In genomic region chr2:218357194-218358177, GRCh38 we compare ENCODE assay signal across 14 cellular contexts. TPM values are rescaled to one million over a fixed set of nuclear protein-coding genes. Genes with fewer than 3 reads are reported as not detected.
DNase-seq lines count a peak whose midpoint lies in the region; ATAC-seq, FAIRE-seq and TF ChIP-seq lines count a peak whose summit lies in the region.
"Had no signal": no experiment of that assay in that cellular context is flagged by ENCODE, and none has a peak within 500 bp of the region (broad histone marks: within the 10 kb centered on the region; RNA-seq: fewer than 3 reads in every experiment).

No MANE protein-coding gene starts in this region.

- no peak for TF ChIP-seq RAD21 in H1 (IDR thresholded peaks at IDR 0.05 in 1 of 2, conservative IDR thresholded peaks at IDR 0.05 in 1 of 2; ENCODE audit: low read depth in 2 of 2, low read length in 2 of 2)

- H3K23ac ChIP-seq in H1 (ENCODE audit: insufficient read length) = no peak overlapping the region

- no peaks in the 10 kb centered on the region for H4K20me1 ChIP-seq in BLaER1 treated with 17β-estradiol and CSF1 and Interleukin-3, amounts not matched to agents 10 nM and 100 nM
- no peaks in the 10 kb centered on the region for H4K20me1 ChIP-seq in H1 (replicated peaks in 1 of 2; ENCODE audit: control insufficient read depth in 1 of 2, insufficient read depth in 2 of 2, low read length in 2 of 2)

- peak overlapping the region; percentile 74; the same call in 1 of the 2 replicates for H2AFZ ChIP-seq in H1 (ENCODE audit: low read length)

- H2BK12ac ChIP-seq in H1 (ENCODE audit: low read depth, low read length) = no peak overlapping the region

- H3K56ac ChIP-seq in H1 (replicated peaks; ENCODE audit: insufficient read length, low read depth, low read length) = no peak overlapping the region

- ATAC-seq in omental fat pad (ENCODE audit: low FRiP score) (peak; percentile 29), GM18505 (IDR thresholded peaks at IDR 0.05; ENCODE audit: unreplicated experiment) (no peak)

- no peaks in the 10 kb centered on the region for H3K23me2 ChIP-seq in H1 (ENCODE audit: low read depth, low read length)

- no peak overlapping the region for H4K91ac ChIP-seq in H1 (replicated peaks; ENCODE audit: insufficient read length, low read length)

- peak overlapping the region; percentile 68; the same call in 1 of the 2 replicates for H2BK5ac ChIP-seq in H1 (ENCODE audit: low read depth, low read length)

- H2AK5ac ChIP-seq in H1 (ENCODE audit: low read depth, low read length) = no peak overlapping the region

- H2BK15ac ChIP-seq in H1 (ENCODE audit: low read length) = no peak overlapping the region; the same call in 1 of the 2 replicates

- H3K4me2 ChIP-seq in BLaER1 treated with 17β-estradiol and CSF1 and Interleukin-3, amounts not matched to agents 10 nM and 100 nM = peak overlapping the region in 6 of 11 experiments; percentile 5 to 84 (median 50); a peak in 9 of 22 replicates
- peak overlapping the region; percentile 1 to 36; a peak in 2 of 4 replicates for H3K4me2 ChIP-seq in H1 (ENCODE audit: insufficient read depth in 1 of 2, low read depth in 2 of 2, low read length in 2 of 2)

- no peak overlapping the region for H2BK20ac ChIP-seq in H1 (ENCODE audit: low read length)

- no peaks in the 10 kb centered on the region for H3K36me3 ChIP-seq in BLaER1 treated with 17β-estradiol and CSF1 and Interleukin-3, amounts not matched to agents 10 nM and 100 nM
- H3K36me3 ChIP-seq in HUES64 (ENCODE audit: insufficient read depth, low read length) (no peaks in the 10 kb centered on the region), H1 (ENCODE audit: control insufficient read depth in 2 of 4, insufficient read depth in 4 of 4, low read length in 3 of 4) (no peaks in the 10 kb centered on the region)
- H3K36me3 ChIP-seq: ovary, uterus had no signal

- DNase-seq in H1 (ENCODE audit: low read depth in 1 of 2, low spot score in 2 of 2) = no peak
- no peak for DNase-seq in omental fat pad (ENCODE audit: low spot score)
- no peak for DNase-seq in coronary artery (ENCODE audit: low spot score)
- DNase-seq in NCI-H1092 (lab: John Stamatoyannopoulos, UW) = no peak
- DNase-seq in stimulated activated CD4-positive, alpha-beta T cell treated with anti-CD3 and anti-CD28 coated beads, Interleukin-2, amount 100 ng/mL, for 24 hours = no peak

- H3K4ac ChIP-seq in H1 (replicated peaks; ENCODE audit: insufficient read length, low read depth, low read length) = no peak overlapping the region

- no peak for TF ChIP-seq EP300 in H1 (IDR thresholded peaks at IDR 0.05; ENCODE audit: borderline replicate concordance in 1 of 2, low read depth in 2 of 2, low read length in 2 of 2)

- peak overlapping the region in 9 of 11 experiments; percentile 2 to 59 (median 33); a peak in 11 of 22 replicates for H3K9ac ChIP-seq in BLaER1 treated with 17β-estradiol and CSF1 and Interleukin-3, amounts not matched to agents 10 nM and 100 nM
- no peak overlapping the region for H3K9ac ChIP-seq in HUES64 (ENCODE audit: low read depth, low read length)
- H3K9ac ChIP-seq in H1 (replicated peaks in 1 of 4; ENCODE audit: extremely low read depth in 1 of 4, low read depth in 3 of 4, low read length in 3 of 4) = no peak overlapping the region

- no peak overlapping the region for H3K4me3 ChIP-seq in BLaER1 treated with 17β-estradiol and CSF1 and Interleukin-3, amounts not matched to agents 10 nM and 100 nM
- H3K4me3 ChIP-seq in HUES64 (ENCODE audit: low read length) = 0 out of 2 replicates have a peak overlapping the region, but pooled peaks have one; percentile 1
- H3K4me3 ChIP-seq in H1 (ENCODE audit: extremely low read depth in 1 of 4, insufficient read depth in 2 of 4, low read depth in 3 of 4, low read length in 4 of 4) = peak overlapping the region in 1 of 4 experiments; percentile 32; a peak in 1 of 8 replicates
- no peak overlapping the region for H3K4me3 ChIP-seq in coronary artery
- H3K4me3 ChIP-seq: ovary, uterus had no signal

- 0 out of 2 replicates have a peak overlapping the region, but pooled peaks have one; percentile 46 for H4K8ac ChIP-seq in H1 (ENCODE audit: extremely low read depth, insufficient read depth, low read length)

- POLR2A ChIA-PET in H1 (lab: Charles Lee; ENCODE audit: partially characterized antibody) = interaction anchor here (0.6 to 3.3 kb wide), 9 partner anchors 10 to 363 kb away, joined by 3 to 15 read pairs (median 3); no protein-coding TSS in a partner anchor

- peaks cover 0 to 19% (median 6%) of the 10 kb centered on the region in 11 experiments; a peak in 17 of 22 replicates for H3K9me3 ChIP-seq in BLaER1 treated with 17β-estradiol and CSF1 and Interleukin-3, amounts not matched to agents 10 nM and 100 nM (replicated peaks in 1 of 11)
- H3K9me3 ChIP-seq in HUES64 (ENCODE audit: insufficient read depth, low read depth, low read length) (no peaks in the 10 kb centered on the region), H1 (ENCODE audit: insufficient read depth in 2 of 2, low read depth in 1 of 2, low read length in 1 of 2) (no peaks in the 10 kb centered on the region)
- H3K9me3 ChIP-seq: ovary, uterus had no signal

- no peak for FAIRE-seq in H1 (lab: Jason Lieb, UNC)

- no peak overlapping the region for H3K14ac ChIP-seq in H1 (ENCODE audit: insufficient read length)

- H3K27ac ChIP-seq in BLaER1 treated with 17β-estradiol and CSF1 and Interleukin-3, amounts not matched to agents 10 nM and 100 nM = peak overlapping the region in 9 of 11 experiments; percentile 0 to 68 (median 39); a peak in 11 of 22 replicates
- no peak overlapping the region for H3K27ac ChIP-seq in HUES64 (ENCODE audit: low read depth, low read length)
- H3K27ac ChIP-seq in H1 (ENCODE audit: low read depth, low read length) = no peak overlapping the region
- H3K27ac ChIP-seq in coronary artery = no peak overlapping the region
- H3K27ac ChIP-seq: epithelial cell of prostate, ovary, uterus had no signal

- H3K4me1 ChIP-seq in BLaER1 treated with 17β-estradiol and CSF1 and Interleukin-3, amounts not matched to agents 10 nM and 100 nM = peaks cover 33 to 69% (median 49%) of the 10 kb centered on the region in 10 experiments
- H3K4me1 ChIP-seq in HUES64 (ENCODE audit: insufficient read depth, low read length) (peaks cover 7% of the 10 kb centered on the region; the same call in 1 of the 2 replicates), H1 (replicated peaks in 1 of 4; ENCODE audit: control insufficient read depth in 3 of 4, insufficient read depth in 4 of 4, low read length in 3 of 4) (peaks cover 0 to 13% (median 6%) of the 10 kb centered on the region in 4 experiments; a peak in 6 of 7 replicates)

- no peaks in the 10 kb centered on the region for H3K27me3 ChIP-seq in BLaER1 treated with 17β-estradiol and CSF1 and Interleukin-3, amounts not matched to agents 10 nM and 100 nM
- H3K27me3 ChIP-seq in HUES64 (ENCODE audit: insufficient read depth, low read length) (no peaks in the 10 kb centered on the region), H1 (replicated peaks in 1 of 4; ENCODE audit: control insufficient read depth in 3 of 4, extremely low read depth in 1 of 4, insufficient read depth in 3 of 4, low read length in 3 of 4) (no peaks in the 10 kb centered on the region; a peak in 1 of 7 replicates)
- H3K27me3 ChIP-seq: ovary, uterus had no signal

- no peaks in the 10 kb centered on the region for H3K79me2 ChIP-seq in H1 (ENCODE audit: control insufficient read depth in 1 of 2, insufficient read depth in 2 of 2, low read length in 2 of 2)

- no peak overlapping the region for H2BK120ac ChIP-seq in H1 (replicated peaks; ENCODE audit: low read depth, low read length)

- no peaks in the 10 kb centered on the region for H3K79me1 ChIP-seq in H1 (ENCODE audit: low read depth, low read length)

- H3K18ac ChIP-seq in H1 (ENCODE audit: extremely low read depth, low read length) = no peak overlapping the region; the same call in 1 of the 2 replicates

- CTCF ChIA-PET in H1 (lab: Charles Lee; ENCODE audit: partially characterized antibody) = interaction anchor here (0.7 to 11.9 kb wide), 28 partner anchors 7 to 172 kb away, joined by 3 to 192 read pairs (median 12); partner anchors contain the start of genes AAMP and PNKD

- TF ChIP-seq CTCF in H1 (IDR thresholded peaks at IDR 0.05; ENCODE audit: control extremely low read depth in 1 of 3, insufficient read depth in 1 of 3, low read depth in 1 of 3, low read length in 3 of 3) (no peak), omental fat pad (IDR thresholded peaks at IDR 0.05) (no peak), coronary artery (IDR thresholded peaks at IDR 0.05) (no peak)

- WGBS in HUES64 = 67% methylated on average over 17 of the region's 19 CpGs
- 77% methylated on average over 19 of the region's 19 CpGs; no CpG with 5 or more reads in 1 of the 2 experiments for WGBS in H1 (ENCODE audit: extremely low coverage in 1 of 2, insufficient coverage in 1 of 2, insufficient read length in 1 of 2, insufficient replicate concordance in 2 of 2, low coverage in 1 of 2, low lambda C conversion rate in 2 of 2, missing lambda C conversion rate in 1 of 2), 2 experiments

- TF ChIP-seq POLR2A in H1 (IDR thresholded peaks at IDR 0.05; ENCODE audit: control extremely low read depth in 1 of 2, low read depth in 2 of 2, low read length in 2 of 2) (no peak), GM18505 (IDR thresholded peaks at IDR 0.05; ENCODE audit: borderline replicate concordance, extremely low read depth, insufficient read depth, insufficient read length) (no peak)

- no peak overlapping the region for H4K5ac ChIP-seq in H1 (ENCODE audit: insufficient read length, low read depth, low read length)

RNA-seq across cellular contexts. Expression of gene CATIP, which starts 0.8 kb away (rescaled TPM):
- polyA plus RNA-seq in HUES64 (2013, experiment 1 of 2) = not detected
- polyA plus RNA-seq in HUES64 (2013, experiment 2 of 2) = not detected
- total RNA-seq in H1 (2021; fragmentation: NEBNext Ultra II Directional; extraction: Animal tissue kit (Norgen Biotek cat#: 25700)) = not detected in 2 replicates
- polyA plus RNA-seq in H1 (2011; rRNA removed) = not detected in 2 replicates
- 0.27 TPM for polyA plus RNA-seq in H1 (2011; cell fraction: cytosol; rRNA removed)
- polyA plus RNA-seq in H1 (2011; cell fraction: nucleus; rRNA removed) = 0.87 TPM
- polyA plus RNA-seq in H1 (2012, experiment 1 of 2) = 0.16 to 0.34 TPM in 2 of 4 replicates, not detected in the others
- not detected for polyA plus RNA-seq in H1 (2012, experiment 2 of 2)
- polyA plus RNA-seq in H1 (2013, experiment 1 of 2) = not detected
- polyA plus RNA-seq in H1 (2013, experiment 2 of 2) = 0.07 TPM
- polyA minus RNA-seq in H1 (2011; rRNA and poly(A)+ RNA removed) = 0.60 TPM in 1 of 2 replicates, not detected in the other
- polyA minus RNA-seq in H1 (2011; cell fraction: cytosol; rRNA and poly(A)+ RNA removed) = not detected
- polyA minus RNA-seq in H1 (2011; cell fraction: nucleus; rRNA and poly(A)+ RNA removed) = not detected
- total RNA-seq in omental fat pad = not detected
- total RNA-seq: liver; M059J; T-helper 2 cell treated with Interferon-gamma antibody and Interleukin-4, amounts not matched to agents 100 ng/mL and 5 ng/mL, for 36 hours had no signal

RNA-seq across cellular contexts. Expression of gene SLC11A1, which starts 24.6 kb away (rescaled TPM):
- polyA plus RNA-seq in HUES64 (2013, experiment 1 of 2) = not detected
- not detected for polyA plus RNA-seq in HUES64 (2013, experiment 2 of 2)
- total RNA-seq in H1 (2021; fragmentation: NEBNext Ultra II Directional; extraction: Animal tissue kit (Norgen Biotek cat#: 25700)) = 0.21 and 0.43 TPM in 2 replicates
- 0.13 and 0.20 TPM in 2 replicates for polyA plus RNA-seq in H1 (2011; rRNA removed)
- polyA plus RNA-seq in H1 (2011; cell fraction: cytosol; rRNA removed) = 0.05 TPM
- 0.36 TPM for polyA plus RNA-seq in H1 (2011; cell fraction: nucleus; rRNA removed)
- polyA plus RNA-seq in H1 (2012, experiment 1 of 2) = 0.07 to 0.27 TPM (median 0.08 TPM) in 3 of 4 replicates, not detected in the other
- 0.07 TPM for polyA plus RNA-seq in H1 (2012, experiment 2 of 2)
- polyA plus RNA-seq in H1 (2013, experiment 1 of 2) = 0.12 TPM
- 0.09 TPM for polyA plus RNA-seq in H1 (2013, experiment 2 of 2)
- polyA minus RNA-seq in H1 (2011; rRNA and poly(A)+ RNA removed) = 0.05 TPM in 1 of 2 replicates, not detected in the other
- polyA minus RNA-seq in H1 (2011; cell fraction: cytosol; rRNA and poly(A)+ RNA removed) = not detected
- 1.3 TPM for polyA minus RNA-seq in H1 (2011; cell fraction: nucleus; rRNA and poly(A)+ RNA removed)
- total RNA-seq in omental fat pad = 100 to 1,000 TPM in 2 of 4 donors, 10 to 100 TPM in 2; 40.0 to 218 (median 127) TPM

RNA-seq across cellular contexts. Expression of gene CTDSP1, which starts 42.2 kb away (rescaled TPM):
- 19.3 TPM for polyA plus RNA-seq in HUES64 (2013, experiment 1 of 2)
- 21.4 TPM for polyA plus RNA-seq in HUES64 (2013, experiment 2 of 2)
- total RNA-seq in H1 (2021; fragmentation: NEBNext Ultra II Directional; extraction: Animal tissue kit (Norgen Biotek cat#: 25700)) = 20.3 and 20.9 TPM in 2 replicates
- 35.2 and 51.8 TPM in 2 replicates for polyA plus RNA-seq in H1 (2011; rRNA removed)
- polyA plus RNA-seq in H1 (2011; cell fraction: cytosol; rRNA removed) = 37.5 TPM
- 41.5 TPM for polyA plus RNA-seq in H1 (2011; cell fraction: nucleus; rRNA removed)
- polyA plus RNA-seq in H1 (2012, experiment 1 of 2) = 26.6 to 32.0 TPM (median 28.6 TPM) in 4 replicates
- polyA plus RNA-seq in H1 (2012, experiment 2 of 2) = 32.8 TPM
- polyA plus RNA-seq in H1 (2013, experiment 1 of 2) = 10.2 TPM
- 10.7 TPM for polyA plus RNA-seq in H1 (2013, experiment 2 of 2)
- 29.1 and 46.5 TPM in 2 replicates for polyA minus RNA-seq in H1 (2011; rRNA and poly(A)+ RNA removed)
- 23.2 TPM for polyA minus RNA-seq in H1 (2011; cell fraction: cytosol; rRNA and poly(A)+ RNA removed)
- 25.6 TPM for polyA minus RNA-seq in H1 (2011; cell fraction: nucleus; rRNA and poly(A)+ RNA removed)
- 100 to 1,000 TPM in 2 of 4 donors, 10 to 100 TPM in 2; 77.6 to 147 (median 93.7) TPM for total RNA-seq in omental fat pad

Comparison
In these comparisons a context has a peak if more than half of its experiments do, and no peak if none do; other contexts are left out.
1. H3K27ac ChIP-seq: peak in BLaER1 treated with 17β-estradiol and CSF1 and Interleukin-3, amounts not matched to agents 10 nM and 100 nM (9 of 11); none in HUES64 (single experiment), H1 (single experiment) and coronary artery (0 of 2).
2. H3K9ac ChIP-seq: peak in BLaER1 treated with 17β-estradiol and CSF1 and Interleukin-3, amounts not matched to agents 10 nM and 100 nM (9 of 11); none in HUES64 (single experiment) and H1 (0 of 4).
3. RNA of gene SLC11A1, which starts 24.6 kb away (total RNA-seq): 40.0 to 218 TPM in omental fat pad; 0.21 to 0.43 TPM in H1; every median in the first group is over 10 times any median in the second.